ENCODE assay signal across 2 cellular contexts in genomic region chr16:56985962-56986360, GRCh38.
TF ChIP-seq lines count a peak whose summit lies in the region.

No MANE protein-coding gene starts in this region.

TF ChIP-seq in SK-N-SH, 30 proteins besides CTCF, POLR2A, EP300 and RAD21 (continued from another document):
- TF ChIP-seq USF2 (IDR thresholded peaks at IDR 0.05; ENCODE audit: borderline replicate concordance, low read depth, low read length) = no peak
- TF ChIP-seq JUND (IDR thresholded peaks at IDR 0.05) = no peak
- TF ChIP-seq ELF1 (IDR thresholded peaks at IDR 0.05) = no peak
- no peak for TF ChIP-seq ZBTB33 (IDR thresholded peaks at IDR 0.05; ENCODE audit: borderline replicate concordance, low read depth)
- no peak for TF ChIP-seq TAF1 (IDR thresholded peaks at IDR 0.05; ENCODE audit: borderline replicate concordance, low read depth, low read length)
- TF ChIP-seq RCOR1 (IDR thresholded peaks at IDR 0.05; ENCODE audit: low read length) = no peak
TF ChIP-seq in SK-N-SH: peak in this region for 0.

TF ChIP-seq in SK-N-SH treated with all-trans-retinoic acid at 6 μM for 48 hours, 23 proteins besides CTCF, POLR2A, EP300 and RAD21 (continued from another document):
- no peak for TF ChIP-seq POU6F1 (CRISPR knock-in tag; IDR thresholded peaks at IDR 0.05; ENCODE audit: borderline replicate concordance, low read depth)
- TF ChIP-seq CSRNP3 (CRISPR knock-in tag; IDR thresholded peaks at IDR 0.05) = no peak
- no peak for TF ChIP-seq ISL1 (CRISPR knock-in tag; IDR thresholded peaks at IDR 0.05)
- no peak for TF ChIP-seq BACH2 (CRISPR knock-in tag; IDR thresholded peaks at IDR 0.05; ENCODE audit: borderline replicate concordance)
- TF ChIP-seq OSR1 (CRISPR knock-in tag; IDR thresholded peaks at IDR 0.05) = no peak
- TF ChIP-seq RARB (CRISPR knock-in tag; IDR thresholded peaks at IDR 0.05) = no peak
- no peak for TF ChIP-seq SNAI2 (CRISPR knock-in tag; IDR thresholded peaks at IDR 0.05)
- no peak for TF ChIP-seq ARNTL (CRISPR knock-in tag; IDR thresholded peaks at IDR 0.05; ENCODE audit: borderline replicate concordance, low read depth)
